19 cellular contexts compared by ENCODE assay signal in the genomic region with DNA sequence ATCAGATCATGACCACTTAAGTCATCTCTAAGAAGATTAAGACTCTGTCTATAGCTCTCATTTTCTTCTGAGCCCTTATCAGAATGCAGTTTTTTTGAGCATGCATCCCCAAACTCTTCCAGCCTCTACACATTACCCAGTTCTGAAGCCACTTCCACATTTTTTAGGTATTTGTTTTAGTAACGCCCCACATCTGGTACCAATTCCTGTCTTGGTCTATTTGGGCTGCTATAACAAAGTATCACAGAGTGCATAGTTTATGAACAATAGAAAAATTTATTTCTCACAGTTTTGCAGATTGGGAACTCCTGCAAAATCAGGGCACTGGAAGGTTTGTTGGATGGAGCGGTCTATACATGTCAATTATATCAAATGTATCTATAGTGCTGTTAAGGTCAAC.
"Had no signal": no experiment of that assay in that cellular context is flagged by ENCODE, and none has a peak within 500 bp of the region (broad histone marks: within the 10 kb centered on the region; RNA-seq: fewer than 3 reads in every experiment).

No MANE protein-coding gene starts in this region.

- DNase-seq: KBM-7, MV-4-11, NCI-H1048, NCI-H1105, NCI-H1417, NCI-H1436 treated with DMSO at 0.1 percent for 48 hours, NCI-H1694, NCI-H187 treated with DMSO at 0.1 percent for 48 hours, NCI-H2029 treated with DMSO at 0.1 percent for 48 hours, NCI-H2171 treated with DMSO at 0.1 percent for 48 hours, NCI-H2227 treated with DMSO at 0.1 percent for 48 hours, NCI-H524, NCI-H69, NCI-H774, SHP77, SK-N-SH, SW 1271, T-cell had no signal

- H3K4me2 ChIP-seq: SK-N-SH had no signal

- H3K9me3 ChIP-seq: SK-N-SH had no signal

- ATAC-seq: T-cell had no signal

- H3K9ac ChIP-seq: SK-N-SH had no signal

- H3K9me2 ChIP-seq: SK-N-SH had no signal

- H3K27ac ChIP-seq: RWPE1 had no signal
